14 cellular contexts compared by ENCODE assay signal in genomic region chr2:195343942-195344530, GRCh38.
DNase-seq lines count a peak whose midpoint lies in the region; ATAC-seq and TF ChIP-seq lines count a peak whose summit lies in the region.
"Had no signal": no experiment of that assay in that cellular context is flagged by ENCODE, and none has a peak within 500 bp of the region (broad histone marks: within the 10 kb centered on the region; RNA-seq: fewer than 3 reads in every experiment).

No MANE protein-coding gene starts in this region.

- TF ChIP-seq POLR2A in NB4 (IDR thresholded peaks at IDR 0.05; ENCODE audit: extremely low read depth, insufficient read length): no peak

- in situ Hi-C loops in HAP-1 (cut with MboI; ENCODE audit: low sequenced_read_pairs): no loop called here

- ATAC-seq in GM21528 (IDR thresholded peaks at IDR 0.05; ENCODE audit: low FRiP score, unreplicated experiment) (peak; percentile 14), GM21423 (IDR thresholded peaks at IDR 0.05; ENCODE audit: unreplicated experiment) (no peak)
- ATAC-seq: activated T-cell treated with anti-CD3 and anti-CD28 coated beads, Interleukin-2, amount 50 U/mL, for 4 hours had no signal

- H3K4me3 ChIP-seq in NB4 (ENCODE audit: low read depth, low read length) (no peak overlapping the region), HAP-1 (no peak overlapping the region)

- H3K9me3 ChIP-seq in HAP-1: no peaks in the 10 kb centered on the region

- H3K27me3 ChIP-seq in HAP-1 (ENCODE audit: low read depth): no peaks in the 10 kb centered on the region

- TF ChIP-seq CTCF in NB4 (IDR thresholded peaks at IDR 0.05; ENCODE audit: low read depth, low read length): no peak

- no peaks in the 10 kb centered on the region for H3K36me3 ChIP-seq in HAP-1 (replicated peaks)

- H3K4me1 ChIP-seq in HAP-1: no peaks in the 10 kb centered on the region
- H3K4me1 ChIP-seq: parathyroid adenoma had no signal

- DNase-seq in Daoy (ENCODE audit: low read depth) (peak; percentile 25), NB4 (ENCODE audit: low read depth) (peak; percentile 22), fibroblast of peridontal ligament (ENCODE audit: extremely low read depth) (peak; percentile 60), dermis blood vessel endothelial cell (no peak), DMS53 treated with DMSO at 0.1 percent for 48 hours (lab: John Stamatoyannopoulos, UW; ENCODE audit: unreplicated experiment) (no peak), HAP-1 (ENCODE audit: low spot score in 2 of 2) (no peak)
- DNase-seq: activated B cell treated with CpG ODN at 0.5 μM for 24 hours; activated T-cell treated with anti-CD3 and anti-CD28 coated beads, Interleukin-2, amount 50 U/mL, for 4 hours; C1 segment of cervical spinal cord; NCI-H510A treated with DMSO at 0.1 percent for 48 hours; stimulated activated CD4-positive, alpha-beta T cell treated with anti-CD3 and anti-CD28 coated beads, Interleukin-1b, Interleukin-23, amount 100 ng/mL, for 48 hours had no signal

Comparison
In these comparisons a context has a peak if more than half of its experiments do, and no peak if none do; other contexts are left out.
1. DNase-seq: peak in Daoy (single experiment), NB4 (single experiment) and fibroblast of peridontal ligament (single experiment); none in dermis blood vessel endothelial cell (single experiment), DMS53 treated with DMSO at 0.1 percent for 48 hours (single experiment) and HAP-1 (0 of 2).